8 cellular contexts compared by ENCODE assay signal in genomic region chr1:156052862-156053769, GRCh38. TPM values are rescaled to one million over a fixed set of nuclear protein-coding genes. Genes with fewer than 3 reads are reported as not detected.
DNase-seq lines count a peak whose midpoint lies in the region; TF ChIP-seq lines count a peak whose summit lies in the region.

No MANE protein-coding gene starts in this region.

- peaks cover 36% of the 10 kb centered on the region for H3K36me3 Mint-ChIP-seq in activated T-helper 1 cell treated with anti-CD3 and anti-CD28 coated beads, Interleukin-12 subunit alpha, Interleukin-12 subunit beta, Interleukin-2, Interleukin-4 antibody, amounts not matched to agents 30 ng/mL and 10 ng/mL and 1 ng/mL, durations not matched to agents 14 hours and 24 hours and 36 hours (ENCODE audit: low read depth)
- peaks cover 39% of the 10 kb centered on the region for H3K36me3 Mint-ChIP-seq in nephron progenitor cell (ENCODE audit: low read depth)
- peaks cover 22% of the 10 kb centered on the region for H3K36me3 Mint-ChIP-seq in stimulated activated naive CD8-positive, alpha-beta T cell treated with anti-CD3 and anti-CD28 coated beads, Interleukin-15, Interleukin-2, amounts not matched to agents 100 ng/mL and 50 ng/mL, for 24 hours (ENCODE audit: low read depth)

- peak overlapping the region; percentile 49 for H2AFZ ChIP-seq in fibroblast of lung (ENCODE audit: low read length)

- H3K4me1 ChIP-seq in DOHH2 (ENCODE audit: control insufficient read depth, low read length) = peaks cover 19% of the 10 kb centered on the region
- peaks cover 0 to 21% (median 5%) of the 10 kb centered on the region in 4 donors for H3K4me1 ChIP-seq in Peyer's patch
- H3K4me1 ChIP-seq in fibroblast of lung (ENCODE audit: control insufficient read depth, extremely low read depth, insufficient read depth, low read length) = peaks cover 7% of the 10 kb centered on the region

- H3K27me3 ChIP-seq in DOHH2 (ENCODE audit: control insufficient read depth, low read length) (no peaks in the 10 kb centered on the region), Peyer's patch (no peaks in the 10 kb centered on the region), fibroblast of lung (ENCODE audit: control insufficient read depth, insufficient read depth, low read length) (no peaks in the 10 kb centered on the region)

- H3K9me3 Mint-ChIP-seq in activated T-helper 1 cell treated with anti-CD3 and anti-CD28 coated beads, Interleukin-12 subunit alpha, Interleukin-12 subunit beta, Interleukin-2, Interleukin-4 antibody, amounts not matched to agents 30 ng/mL and 10 ng/mL and 1 ng/mL, durations not matched to agents 14 hours and 24 hours and 36 hours = no peaks in the 10 kb centered on the region
- H3K9me3 Mint-ChIP-seq in nephron progenitor cell = no peaks in the 10 kb centered on the region
- no peaks in the 10 kb centered on the region for H3K9me3 Mint-ChIP-seq in stimulated activated naive CD8-positive, alpha-beta T cell treated with anti-CD3 and anti-CD28 coated beads, Interleukin-15, Interleukin-2, amounts not matched to agents 100 ng/mL and 50 ng/mL, for 24 hours

- H3K9me2 ChIP-seq in DOHH2 (replicated peaks; ENCODE audit: control insufficient read depth, low read length) = no peaks in the 10 kb centered on the region

- H3F3A ChIP-seq in DOHH2 (ENCODE audit: control insufficient read depth, insufficient read depth) = peaks cover 4% of the 10 kb centered on the region

- intact Hi-C loops in activated T-helper 1 cell treated with anti-CD3 and anti-CD28 coated beads, Interleukin-12 subunit alpha, Interleukin-12 subunit beta, Interleukin-2, Interleukin-4 antibody, amounts not matched to agents 30 ng/mL and 10 ng/mL and 1 ng/mL, durations not matched to agents 14 hours and 24 hours and 36 hours (cut with micrococcal nuclease) = loop anchor here (5.0 to 10.0 kb wide), 3 partner anchors 452 to 778 kb away; partner anchors contain the start of genes CLK2, HCN3, MEF2D and PRCC

- H3K4me3 ChIP-seq in DOHH2 (ENCODE audit: low read length) (peak overlapping the region; percentile 98), Peyer's patch (peak overlapping the region; percentile 75 to 90 (median 78)), fibroblast of lung (replicated peaks in 1 of 4; ENCODE audit: control extremely low read depth in 1 of 4, insufficient read depth in 1 of 4, low read depth in 3 of 4, low read length in 4 of 4) (peak overlapping the region; percentile 68 to 84 (median 74))

- no peak for TF ChIP-seq POLR2A in Peyer's patch (IDR thresholded peaks at IDR 0.05)

- H3K79me2 ChIP-seq in DOHH2 (ENCODE audit: control insufficient read depth, low read length) = peaks cover 36% of the 10 kb centered on the region
- peaks cover 14% of the 10 kb centered on the region for H3K79me2 ChIP-seq in fibroblast of lung (ENCODE audit: control insufficient read depth, insufficient read depth, low read length)

- H3K27ac Mint-ChIP-seq in activated T-helper 1 cell treated with anti-CD3 and anti-CD28 coated beads, Interleukin-12 subunit alpha, Interleukin-12 subunit beta, Interleukin-2, Interleukin-4 antibody, amounts not matched to agents 30 ng/mL and 10 ng/mL and 1 ng/mL, durations not matched to agents 14 hours and 24 hours and 36 hours = peak overlapping the region; percentile 91
- H3K27ac Mint-ChIP-seq in nephron progenitor cell = peak overlapping the region; percentile 94
- peak overlapping the region; percentile 90 for H3K27ac Mint-ChIP-seq in stimulated activated naive CD8-positive, alpha-beta T cell treated with anti-CD3 and anti-CD28 coated beads, Interleukin-15, Interleukin-2, amounts not matched to agents 100 ng/mL and 50 ng/mL, for 24 hours

- TF ChIP-seq CTCF in DOHH2 (IDR thresholded peaks at IDR 0.05; ENCODE audit: low read depth, low read length, poor library complexity, severe bottlenecking) (peak; percentile 54), Peyer's patch (IDR thresholded peaks at IDR 0.05) (peak in 3 of 6 experiments; percentile 17 to 36 (median 26)), fibroblast of lung (conservative IDR thresholded peaks at IDR 0.05 in 1 of 2, IDR thresholded peaks at IDR 0.05 in 1 of 2; ENCODE audit: low read depth in 1 of 2, low read length in 2 of 2) (peak in 1 of 2 donors; percentile 27), nephron progenitor cell (IDR thresholded peaks at IDR 0.05) (peak; percentile 17)

- no peaks in the 10 kb centered on the region for H3K9me3 ChIP-seq in DOHH2 (ENCODE audit: control insufficient read depth, insufficient read depth, low read length)
- H3K9me3 ChIP-seq in Peyer's patch = no peaks in the 10 kb centered on the region
- H3K9me3 ChIP-seq in fibroblast of lung (ENCODE audit: control insufficient read depth, insufficient read depth, low read depth, low read length) = no peaks in the 10 kb centered on the region

- H3K27me3 Mint-ChIP-seq in activated T-helper 1 cell treated with anti-CD3 and anti-CD28 coated beads, Interleukin-12 subunit alpha, Interleukin-12 subunit beta, Interleukin-2, Interleukin-4 antibody, amounts not matched to agents 30 ng/mL and 10 ng/mL and 1 ng/mL, durations not matched to agents 14 hours and 24 hours and 36 hours (ENCODE audit: insufficient read depth) = no peaks in the 10 kb centered on the region
- H3K27me3 Mint-ChIP-seq in nephron progenitor cell (ENCODE audit: low read depth, poor library complexity) = no peaks in the 10 kb centered on the region
- no peaks in the 10 kb centered on the region for H3K27me3 Mint-ChIP-seq in stimulated activated naive CD8-positive, alpha-beta T cell treated with anti-CD3 and anti-CD28 coated beads, Interleukin-15, Interleukin-2, amounts not matched to agents 100 ng/mL and 50 ng/mL, for 24 hours

- DNase-seq in HUDEP-2 (lab: John Stamatoyannopoulos, UW; ENCODE audit: unreplicated experiment in 76 of 76) = peak in 52 of 76 experiments; percentile 9 to 68 (median 35)
- DNase-seq in Peyer's patch = peak; percentile 68 to 81 (median 78)
- peak; percentile 66 for DNase-seq in activated T-helper 1 cell treated with anti-CD3 and anti-CD28 coated beads, Interleukin-12 subunit alpha, Interleukin-12 subunit beta, Interleukin-2, Interleukin-4 antibody, amounts not matched to agents 30 ng/mL and 10 ng/mL and 1 ng/mL, durations not matched to agents 14 hours and 24 hours and 36 hours (ENCODE audit: low spot score)
- DNase-seq in fibroblast of lung (ENCODE audit: low read depth in 2 of 2) = peak; percentile 68 to 72
- DNase-seq in nephron progenitor cell = peak; percentile 86
- no peak for DNase-seq in OCI-M2 (lab: John Stamatoyannopoulos, UW; ENCODE audit: unreplicated experiment)

- H3K4me3 Mint-ChIP-seq in activated T-helper 1 cell treated with anti-CD3 and anti-CD28 coated beads, Interleukin-12 subunit alpha, Interleukin-12 subunit beta, Interleukin-2, Interleukin-4 antibody, amounts not matched to agents 30 ng/mL and 10 ng/mL and 1 ng/mL, durations not matched to agents 14 hours and 24 hours and 36 hours = peak overlapping the region; percentile 96
- peak overlapping the region; percentile 96 for H3K4me3 Mint-ChIP-seq in nephron progenitor cell
- H3K4me3 Mint-ChIP-seq in stimulated activated naive CD8-positive, alpha-beta T cell treated with anti-CD3 and anti-CD28 coated beads, Interleukin-15, Interleukin-2, amounts not matched to agents 100 ng/mL and 50 ng/mL, for 24 hours = peak overlapping the region; percentile 95

- H3K4me1 Mint-ChIP-seq in activated T-helper 1 cell treated with anti-CD3 and anti-CD28 coated beads, Interleukin-12 subunit alpha, Interleukin-12 subunit beta, Interleukin-2, Interleukin-4 antibody, amounts not matched to agents 30 ng/mL and 10 ng/mL and 1 ng/mL, durations not matched to agents 14 hours and 24 hours and 36 hours (ENCODE audit: low read depth) = peaks cover 33% of the 10 kb centered on the region
- H3K4me1 Mint-ChIP-seq in nephron progenitor cell = peaks cover 32% of the 10 kb centered on the region
- peaks cover 28% of the 10 kb centered on the region for H3K4me1 Mint-ChIP-seq in stimulated activated naive CD8-positive, alpha-beta T cell treated with anti-CD3 and anti-CD28 coated beads, Interleukin-15, Interleukin-2, amounts not matched to agents 100 ng/mL and 50 ng/mL, for 24 hours (ENCODE audit: low read depth)

- peak overlapping the region; percentile 48 for H3K9ac ChIP-seq in fibroblast of lung (ENCODE audit: insufficient read depth, low read length)

- H3K36me3 ChIP-seq in DOHH2 (ENCODE audit: control insufficient read depth, low read length) (peaks cover 46% of the 10 kb centered on the region), Peyer's patch (peaks cover 0 to 10% (median 0%) of the 10 kb centered on the region in 3 donors), fibroblast of lung (ENCODE audit: control insufficient read depth, insufficient read depth, low read length) (peaks cover 5% of the 10 kb centered on the region)

- H4K20me1 ChIP-seq in DOHH2 (ENCODE audit: control insufficient read depth, insufficient read depth, low read depth, low read length) (no peaks in the 10 kb centered on the region), fibroblast of lung (ENCODE audit: control insufficient read depth, extremely low read depth, insufficient read depth, low read length) (no peaks in the 10 kb centered on the region)

- peak overlapping the region; percentile 74 for H3K4me2 ChIP-seq in DOHH2 (ENCODE audit: low read length)
- peak overlapping the region; percentile 47 for H3K4me2 ChIP-seq in fibroblast of lung (ENCODE audit: extremely low read depth, insufficient read depth, low read length)

- H3K27ac ChIP-seq in DOHH2 (ENCODE audit: low read depth, low read length) = peak overlapping the region; percentile 37
- H3K27ac ChIP-seq in Peyer's patch = peak overlapping the region; percentile 89 to 96 (median 90)
- H3K27ac ChIP-seq in fibroblast of lung (ENCODE audit: insufficient read depth, low read length) = no peak overlapping the region

RNA-seq across cellular contexts. Expression of gene UBQLN4, which starts 0.5 kb away (rescaled TPM):
- total RNA-seq in Peyer's patch = 10 to 100 TPM; 16.3 to 22.5 (median 21.4) TPM
- total RNA-seq in activated T-helper 1 cell treated with anti-CD3 and anti-CD28 coated beads, Interleukin-12 subunit alpha, Interleukin-12 subunit beta, Interleukin-2, Interleukin-4 antibody, amounts not matched to agents 30 ng/mL and 10 ng/mL and 1 ng/mL, durations not matched to agents 14 hours and 24 hours and 36 hours = 59.5 and 64.5 TPM in 2 replicates
- total RNA-seq in fibroblast of lung = 8.7 and 11.1 TPM in 2 replicates
- polyA plus RNA-seq in fibroblast of lung = 12.5 and 26.0 TPM in 2 replicates
- polyA plus RNA-seq in fibroblast of lung (2012) = 12.7 and 23.8 TPM in 2 replicates
- 26.8 and 49.7 TPM in 2 replicates for polyA minus RNA-seq in fibroblast of lung (ENCODE audit: low replicate concordance)

RNA-seq across cellular contexts. Expression of gene LAMTOR2, which starts 1.5 kb away (rescaled TPM):
- 10 to 100 TPM; 40.4 to 75.5 (median 54.1) TPM for total RNA-seq in Peyer's patch
- 66.8 and 67.1 TPM in 2 replicates for total RNA-seq in activated T-helper 1 cell treated with anti-CD3 and anti-CD28 coated beads, Interleukin-12 subunit alpha, Interleukin-12 subunit beta, Interleukin-2, Interleukin-4 antibody, amounts not matched to agents 30 ng/mL and 10 ng/mL and 1 ng/mL, durations not matched to agents 14 hours and 24 hours and 36 hours
- total RNA-seq in fibroblast of lung = 75.0 and 84.7 TPM in 2 replicates
- 56.3 and 59.0 TPM in 2 replicates for polyA plus RNA-seq in fibroblast of lung
- polyA plus RNA-seq in fibroblast of lung (2012) = 91.5 and 97.8 TPM in 2 replicates
- 40.3 and 60.4 TPM in 2 replicates for polyA minus RNA-seq in fibroblast of lung (ENCODE audit: low replicate concordance)

RNA-seq across cellular contexts. Expression of gene RAB25, which starts 7.8 kb away (rescaled TPM):
- total RNA-seq in Peyer's patch (100 to 1,000 TPM in 3 of 4 donors, 10 to 100 TPM in 1; 96.6 to 188 (median 146) TPM), fibroblast of lung (not detected in 2 replicates)
- 0.18 TPM in 1 of 2 replicates, not detected in the other for total RNA-seq in activated T-helper 1 cell treated with anti-CD3 and anti-CD28 coated beads, Interleukin-12 subunit alpha, Interleukin-12 subunit beta, Interleukin-2, Interleukin-4 antibody, amounts not matched to agents 30 ng/mL and 10 ng/mL and 1 ng/mL, durations not matched to agents 14 hours and 24 hours and 36 hours
- not detected in 2 replicates for polyA plus RNA-seq in fibroblast of lung
- not detected in 2 replicates for polyA plus RNA-seq in fibroblast of lung (2012)
- 1.2 TPM in 1 of 2 replicates, not detected in the other for polyA minus RNA-seq in fibroblast of lung (ENCODE audit: low replicate concordance)

RNA-seq across cellular contexts. Expression of gene MEX3A, which starts 29.1 kb away (rescaled TPM):
- total RNA-seq in Peyer's patch = 1 to 10 TPM in 1 of 4 donors, under 1 TPM in 1, not detected in 2; 0.80 to 2.1 TPM
- total RNA-seq in activated T-helper 1 cell treated with anti-CD3 and anti-CD28 coated beads, Interleukin-12 subunit alpha, Interleukin-12 subunit beta, Interleukin-2, Interleukin-4 antibody, amounts not matched to agents 30 ng/mL and 10 ng/mL and 1 ng/mL, durations not matched to agents 14 hours and 24 hours and 36 hours = 0.27 and 0.41 TPM in 2 replicates
- total RNA-seq in fibroblast of lung = 1.5 and 1.7 TPM in 2 replicates
- polyA plus RNA-seq in fibroblast of lung = 0.96 and 2.1 TPM in 2 replicates
- polyA plus RNA-seq in fibroblast of lung (2012) = 0.94 and 2.9 TPM in 2 replicates
- 2.4 and 3.9 TPM in 2 replicates for polyA minus RNA-seq in fibroblast of lung (ENCODE audit: low replicate concordance)

RNA-seq across cellular contexts. Expression of gene SSR2, which starts 32.4 kb away (rescaled TPM):
- 100 to 1,000 TPM; 133 to 269 (median 202) TPM for total RNA-seq in Peyer's patch
- total RNA-seq in activated T-helper 1 cell treated with anti-CD3 and anti-CD28 coated beads, Interleukin-12 subunit alpha, Interleukin-12 subunit beta, Interleukin-2, Interleukin-4 antibody, amounts not matched to agents 30 ng/mL and 10 ng/mL and 1 ng/mL, durations not matched to agents 14 hours and 24 hours and 36 hours = 195 TPM in 2 replicates
- 304 and 455 TPM in 2 replicates for total RNA-seq in fibroblast of lung
- polyA plus RNA-seq in fibroblast of lung = 673 and 941 TPM in 2 replicates
- polyA plus RNA-seq in fibroblast of lung (2012) = 321 and 394 TPM in 2 replicates
- polyA minus RNA-seq in fibroblast of lung (ENCODE audit: low replicate concordance) = 781 and 908 TPM in 2 replicates

Comparison
In these comparisons a context has a peak if more than half of its experiments do, and no peak if none do; other contexts are left out.
1. RNA of gene RAB25, which starts 7.8 kb away (total RNA-seq): 96.6 to 188 TPM in Peyer's patch; 0.18 TPM in activated T-helper 1 cell treated with anti-CD3 and anti-CD28 coated beads, Interleukin-12 subunit alpha, Interleukin-12 subunit beta, Interleukin-2, Interleukin-4 antibody, amounts not matched to agents 30 ng/mL and 10 ng/mL and 1 ng/mL, durations not matched to agents 14 hours and 24 hours and 36 hours and not detected in fibroblast of lung; every median in the first group is over 10 times any median in the second.
2. Peak in every context shown above with its lines, with median percentiles within 50 percentile points of each other: H3K4me3 ChIP-seq, H3K27ac Mint-ChIP-seq and H3K4me3 Mint-ChIP-seq.